In genomic region chr22:50314455-50315288, GRCh38 we compare ENCODE assay signal across 10 cellular contexts. TPM values are rescaled to one million over a fixed set of nuclear protein-coding genes. Genes with fewer than 3 reads are reported as not detected.
DNase-seq lines count a peak whose midpoint lies in the region; ATAC-seq and TF ChIP-seq lines count a peak whose summit lies in the region.
"Had no signal": no experiment of that assay in that cellular context is flagged by ENCODE, and none has a peak within 500 bp of the region (broad histone marks: within the 10 kb centered on the region; RNA-seq: fewer than 3 reads in every experiment).

No MANE protein-coding gene starts in this region.

- H3K27me3 Mint-ChIP-seq in stimulated activated memory B cell treated with anti-CD40 and anti-IgM and Interleukin-4, amounts not matched to agents 10 μg/mL and 1 μg/mL and 100 μg/mL, for 72 hours = no peaks in the 10 kb centered on the region

- BruUV-seq in HCT116 (replicated peaks; lab: Mats Ljungman, UMichigan) = no TSS peak

- TF ChIP-seq POLR2A in HCT116 (IDR thresholded peaks at IDR 0.05; ENCODE audit: borderline replicate concordance, extremely low read depth, insufficient read depth, insufficient read length) (no peak), right lobe of liver (IDR thresholded peaks at IDR 0.05) (no peak), breast epithelium (IDR thresholded peaks at IDR 0.05) (no peak)

- H2AFZ ChIP-seq in HCT116 (ENCODE audit: low read depth, low read length, poor library complexity, severe bottlenecking) = no peak overlapping the region
- H2AFZ ChIP-seq: PC-9 had no signal

- H3K9me3 Mint-ChIP-seq in stimulated activated memory B cell treated with anti-CD40 and anti-IgM and Interleukin-4, amounts not matched to agents 10 μg/mL and 1 μg/mL and 100 μg/mL, for 72 hours = no peaks in the 10 kb centered on the region
- H3K9me3 Mint-ChIP-seq: nephron had no signal

- H3K9me2 ChIP-seq in HCT116 (ENCODE audit: insufficient read depth) = no peaks in the 10 kb centered on the region

- peak overlapping the region; percentile 92 for H3K4me3 ChIP-seq in GM12865 (ENCODE audit: low read depth, low read length)
- H3K4me3 ChIP-seq in HCT116 (replicated peaks in 1 of 2; ENCODE audit: low read depth in 1 of 2, low read length in 2 of 2) = no peak overlapping the region
- H3K4me3 ChIP-seq in right lobe of liver = no peak overlapping the region
- peak overlapping the region in 1 of 3 donors; percentile 11 for H3K4me3 ChIP-seq in breast epithelium
- H3K4me3 ChIP-seq: PC-9 had no signal

- H3K79me2 ChIP-seq in HCT116 (ENCODE audit: insufficient read depth, low read length) = no peaks in the 10 kb centered on the region

- RAD21 ChIA-PET in HCT116 (lab: Charles Lee; ENCODE audit: low non-redundant PET in 1 of 2, low total read pairs in 2 of 2, uncharacterized antibody in 2 of 2, unreplicated experiment in 2 of 2) = no interaction called here

- H3K36me3 ChIP-seq in HCT116 (ENCODE audit: control insufficient read depth in 1 of 2, insufficient read depth in 2 of 2, low read length in 2 of 2) (no peaks in the 10 kb centered on the region), right lobe of liver (no peaks in the 10 kb centered on the region), breast epithelium (no peaks in the 10 kb centered on the region)

- CTCF ChIA-PET in HCT116 (lab: Charles Lee) = no interaction called here

- peaks cover 0 to 14% of the 10 kb centered on the region in 2 experiments; a peak in 2 of 4 replicates for H3K4me1 ChIP-seq in HCT116 (ENCODE audit: control insufficient read depth in 1 of 2, insufficient read depth in 2 of 2, low read length in 2 of 2)
- H3K4me1 ChIP-seq in right lobe of liver = no peaks in the 10 kb centered on the region
- H3K4me1 ChIP-seq in breast epithelium = no peaks in the 10 kb centered on the region

- H3K4me1 Mint-ChIP-seq in stimulated activated memory B cell treated with anti-CD40 and anti-IgM and Interleukin-4, amounts not matched to agents 10 μg/mL and 1 μg/mL and 100 μg/mL, for 72 hours = peaks cover 53% of the 10 kb centered on the region
- H3K4me1 Mint-ChIP-seq: nephron had no signal

- no peaks in the 10 kb centered on the region for H4K20me1 ChIP-seq in HCT116 (ENCODE audit: insufficient read depth)

- H3K9ac ChIP-seq in HCT116 (ENCODE audit: low read length) = no peak overlapping the region

- 29% methylated on average over 11 of the region's 33 CpGs for WGBS in right lobe of liver (ENCODE audit: insufficient coverage, low coverage, low lambda C conversion rate, missing lambda C conversion rate)

- H3K27ac ChIP-seq in HCT116 (ENCODE audit: low read depth, low read length) (no peak overlapping the region; the same call in 1 of the 2 replicates), right lobe of liver (no peak overlapping the region), breast epithelium (peak overlapping the region in 1 of 2 donors; percentile 19)
- H3K27ac ChIP-seq: PC-9 had no signal

- ATAC-seq in HCT116 (peak; percentile 87), right lobe of liver (peak; percentile 53 to 82 (median 62))
- ATAC-seq in stimulated activated memory B cell treated with anti-CD40 and anti-IgM and Interleukin-4, amounts not matched to agents 10 μg/mL and 1 μg/mL and 100 μg/mL, for 72 hours = peak; percentile 91

- POLR2A ChIA-PET in HCT116 (lab: Charles Lee) = interaction anchor here (1.3 kb wide), 1 partner anchor 8 kb away, joined by 3 read pairs; no protein-coding TSS in a partner anchor

- peak; percentile 96 for DNase-seq in GM12865 (ENCODE audit: low read depth)
- no peak for DNase-seq in HCT116 (ENCODE audit: low read depth, low spot score)
- peak; percentile 91 for DNase-seq in NOMO-1 treated with DMSO at 0.1 percent for 48 hours (lab: John Stamatoyannopoulos, UW; ENCODE audit: unreplicated experiment)
- DNase-seq in activated T-cell treated with anti-CD3 and anti-CD28 coated beads, Interleukin-2, amount 50 U/mL, for 1 hour = peak; percentile 67
- peak; percentile 47 to 59 (median 58) for DNase-seq in right lobe of liver
- no peak for DNase-seq in kidney glomerular epithelial cell (lab: John Stamatoyannopoulos, UW)
- no peak for DNase-seq in breast epithelium (ENCODE audit: low spot score in 2 of 2)

- peak overlapping the region; percentile 78 for H3K4me3 Mint-ChIP-seq in stimulated activated memory B cell treated with anti-CD40 and anti-IgM and Interleukin-4, amounts not matched to agents 10 μg/mL and 1 μg/mL and 100 μg/mL, for 72 hours
- H3K4me3 Mint-ChIP-seq: nephron had no signal

- no peaks in the 10 kb centered on the region for H3K36me3 Mint-ChIP-seq in stimulated activated memory B cell treated with anti-CD40 and anti-IgM and Interleukin-4, amounts not matched to agents 10 μg/mL and 1 μg/mL and 100 μg/mL, for 72 hours

- TF ChIP-seq CTCF in GM12865 (IDR thresholded peaks at IDR 0.05; ENCODE audit: insufficient read depth, low read depth, low read length, missing control alignments) (no peak), HCT116 (IDR thresholded peaks at IDR 0.05 in 2 of 3, conservative IDR thresholded peaks at IDR 0.05 in 1 of 3; ENCODE audit: borderline replicate concordance in 1 of 3, insufficient read depth in 1 of 3, low read depth in 2 of 3, low read length in 2 of 3) (no peak), right lobe of liver (IDR thresholded peaks at IDR 0.05) (no peak), breast epithelium (IDR thresholded peaks at IDR 0.05) (no peak)

- H3K27me3 ChIP-seq in HCT116 (ENCODE audit: insufficient read depth, low read length) (no peaks in the 10 kb centered on the region), right lobe of liver (no peaks in the 10 kb centered on the region), breast epithelium (no peaks in the 10 kb centered on the region)

- intact Hi-C loops in HCT116 (cut with micrococcal nuclease) (no loop called here), right lobe of liver (cut with DNase I) (no loop called here), breast epithelium (cut with DNase I; ENCODE audit: low total_unique reads) (no loop called here)

- H3K9me3 ChIP-seq in HCT116 (ENCODE audit: control insufficient read depth in 1 of 2, insufficient read depth in 1 of 2, low read depth in 1 of 2, low read length in 2 of 2) = no peaks in the 10 kb centered on the region
- H3K9me3 ChIP-seq in right lobe of liver = no peaks in the 10 kb centered on the region
- H3K9me3 ChIP-seq in breast epithelium = no peaks in the 10 kb centered on the region

- H3K4me2 ChIP-seq in HCT116 (ENCODE audit: low read length) = peak overlapping the region; percentile 33
- H3K4me2 ChIP-seq: PC-9 had no signal

- no peak for TF ChIP-seq RAD21 in HCT116 (IDR thresholded peaks at IDR 0.05; ENCODE audit: low read depth)

- peak overlapping the region; percentile 87 for H3K27ac Mint-ChIP-seq in stimulated activated memory B cell treated with anti-CD40 and anti-IgM and Interleukin-4, amounts not matched to agents 10 μg/mL and 1 μg/mL and 100 μg/mL, for 72 hours

TF ChIP-seq in HCT116, 20 proteins besides CTCF, POLR2A, EP300 and RAD21 (continues in another document):
- TF ChIP-seq ZFX (IDR thresholded peaks at IDR 0.05) = no peak
- no peak for TF ChIP-seq ATF3 (IDR thresholded peaks at IDR 0.05)
- no peak for TF ChIP-seq CBX3 (IDR thresholded peaks at IDR 0.05; ENCODE audit: low read depth)
- TF ChIP-seq TCF7L2 (IDR thresholded peaks at IDR 0.05; ENCODE audit: borderline replicate concordance, extremely low read depth, insufficient read depth, insufficient read length) = no peak
- TF ChIP-seq MAX (IDR thresholded peaks at IDR 0.05) = no peak
- no peak for TF ChIP-seq EZH2 (IDR thresholded peaks at IDR 0.05)

RNA-seq across cellular contexts. Expression of gene PLXNB2, which starts 7.2 kb away (rescaled TPM):
- total RNA-seq in HCT116 (2021; ENCODE audit: unreplicated experiment) (236 TPM), right lobe of liver (100 to 1,000 TPM; 154 to 181 (median 161) TPM), breast epithelium (100 to 1,000 TPM in 2 of 3 donors, 10 to 100 TPM in 1; 79.0 to 137 (median 122) TPM)
- 192 and 208 TPM in 2 replicates for polyA plus RNA-seq in HCT116 (2012)

RNA-seq across cellular contexts. Expression of gene DENND6B, which starts 12.1 kb away (rescaled TPM):
- total RNA-seq in HCT116 (2021; ENCODE audit: unreplicated experiment) (11.0 TPM), right lobe of liver (1 to 10 TPM in 5 of 6 experiments, under 1 TPM in 1; 0.98 to 4.1 (median 1.9) TPM), breast epithelium (1 to 10 TPM; 1.8 to 6.9 (median 5.4) TPM)
- 7.8 and 9.1 TPM in 2 replicates for polyA plus RNA-seq in HCT116 (2012)

RNA-seq across cellular contexts. Expression of gene PPP6R2, which starts 28.5 kb away (rescaled TPM):
- 61.3 TPM for total RNA-seq in HCT116 (2021; ENCODE audit: unreplicated experiment)
- 52.7 and 53.5 TPM in 2 replicates for polyA plus RNA-seq in HCT116 (2012)
- 10 to 100 TPM; 38.3 to 80.3 (median 54.4) TPM for total RNA-seq in right lobe of liver
- total RNA-seq in breast epithelium = 10 to 100 TPM; 48.3 to 54.1 (median 49.5) TPM

RNA-seq across cellular contexts. Expression of gene MAPK11, which starts 44.5 kb away (rescaled TPM):
- total RNA-seq in HCT116 (2021; ENCODE audit: unreplicated experiment) = 19.3 TPM
- polyA plus RNA-seq in HCT116 (2012) = 15.7 and 17.2 TPM in 2 replicates
- 1 to 10 TPM; 1.7 to 6.4 (median 2.5) TPM for total RNA-seq in right lobe of liver
- total RNA-seq in breast epithelium = 10 to 100 TPM in 2 of 3 donors, 1 to 10 TPM in 1; 5.7 to 16.5 (median 13.4) TPM

RNA-seq across cellular contexts. Expression of gene MAPK12, which starts 53.2 kb away (rescaled TPM):
- total RNA-seq in HCT116 (2021; ENCODE audit: unreplicated experiment) (86.7 TPM), right lobe of liver (1 to 10 TPM; 2.1 to 7.6 (median 3.6) TPM), breast epithelium (1 to 10 TPM; 3.8 to 9.8 (median 5.3) TPM)
- 61.5 and 61.8 TPM in 2 replicates for polyA plus RNA-seq in HCT116 (2012)

Comparison
In these comparisons a context has a peak if more than half of its experiments do, and no peak if none do; other contexts are left out.
1. DNase-seq: peak in GM12865 (single experiment), NOMO-1 treated with DMSO at 0.1 percent for 48 hours (single experiment), activated T-cell treated with anti-CD3 and anti-CD28 coated beads, Interleukin-2, amount 50 U/mL, for 1 hour (single experiment) and right lobe of liver (3 of 3); none in HCT116 (single experiment), kidney glomerular epithelial cell (single experiment) and breast epithelium (0 of 2).
2. Peak in every context shown above with its lines, with median percentiles within 50 percentile points of each other: ATAC-seq.